8 cellular contexts compared by ENCODE assay signal in the genomic region with DNA sequence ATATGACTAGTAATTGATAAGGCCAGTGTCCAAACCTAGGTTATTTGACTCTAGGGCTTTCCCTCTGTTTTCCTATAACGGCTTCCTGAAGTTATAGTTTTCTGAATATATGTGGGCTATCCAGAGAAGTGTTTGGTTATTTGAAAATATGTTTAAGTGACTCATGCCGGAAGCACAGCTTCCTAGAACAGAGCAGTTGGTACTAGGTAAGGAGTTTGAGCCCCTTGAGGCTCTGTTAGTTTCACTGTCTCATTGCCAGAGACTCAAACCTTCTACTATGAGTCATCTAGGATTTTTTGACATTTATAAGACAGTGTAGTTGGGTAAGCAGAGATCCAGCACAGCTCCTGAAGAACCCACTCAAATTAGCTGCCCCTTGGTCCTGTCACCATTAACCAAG. TPM values are rescaled to one million over a fixed set of nuclear protein-coding genes. Genes with fewer than 3 reads are reported as not detected.
DNase-seq lines count a peak whose midpoint lies in the region; ATAC-seq and TF ChIP-seq lines count a peak whose summit lies in the region.

No MANE protein-coding gene starts in this region.

- H3K27me3 ChIP-seq in PC-3 (ENCODE audit: low read length) = no peaks in the 10 kb centered on the region

- H4K20me1 ChIP-seq in PC-3 (ENCODE audit: low read length) = no peaks in the 10 kb centered on the region

- no TSS peak for BruUV-seq in PC-3 (replicated peaks; lab: Mats Ljungman, UMichigan)

- no peaks in the 10 kb centered on the region for H3K9me2 ChIP-seq in PC-3 (replicated peaks; ENCODE audit: low read length)

- no peak overlapping the region for H3K4me3 ChIP-seq in PC-3 (ENCODE audit: low read length)

- H3K4me2 ChIP-seq in PC-3 (ENCODE audit: low read length) = peak overlapping the region; percentile 11; the same call in 1 of the 2 replicates

- CTCF ChIA-PET in PC-3 (lab: Charles Lee) = no interaction called here

- H3K4me3 Mint-ChIP-seq in HFFc6 (no peak overlapping the region), glutamatergic neuron (ENCODE audit: unreplicated experiment) (no peak overlapping the region)

- H3K79me2 ChIP-seq in PC-3 (ENCODE audit: low read length) = no peaks in the 10 kb centered on the region

- H3K36me3 Mint-ChIP-seq in HFFc6 (ENCODE audit: low read depth) (peaks cover 40% of the 10 kb centered on the region), glutamatergic neuron (ENCODE audit: unreplicated experiment) (no peaks in the 10 kb centered on the region)

- H3K27me3 Mint-ChIP-seq in HFFc6 (ENCODE audit: insufficient read depth) (no peaks in the 10 kb centered on the region), glutamatergic neuron (ENCODE audit: unreplicated experiment) (no peaks in the 10 kb centered on the region)

- POLR2A ChIA-PET in PC-3 (lab: Charles Lee; ENCODE audit: unreplicated experiment) = no interaction called here

- H3K27ac ChIP-seq in PC-3 (ENCODE audit: low read length) = no peak overlapping the region

- H3K9me3 ChIP-seq in PC-3 (ENCODE audit: low read length) = no peaks in the 10 kb centered on the region

- ATAC-seq in GM18511 (IDR thresholded peaks at IDR 0.05; ENCODE audit: unreplicated experiment) (peak; percentile 94), PC-3 (peak; percentile 84), left ventricle myocardium superior (no peak)

- H3K4me1 Mint-ChIP-seq in HFFc6 (ENCODE audit: low read depth) (peaks cover 39% of the 10 kb centered on the region), glutamatergic neuron (ENCODE audit: low read depth, unreplicated experiment) (no peaks in the 10 kb centered on the region)

- H3K9me3 Mint-ChIP-seq in HFFc6 (no peaks in the 10 kb centered on the region), glutamatergic neuron (ENCODE audit: unreplicated experiment) (no peaks in the 10 kb centered on the region)

- H3K27ac Mint-ChIP-seq in HFFc6 (peak overlapping the region; percentile 65), glutamatergic neuron (ENCODE audit: unreplicated experiment) (no peak overlapping the region)

- DNase-seq in HFFc6 (peak; percentile 42), PC-3 (peak; percentile 83), glomerular visceral epithelial cell (ENCODE audit: extremely low spot score) (peak; percentile 54), glutamatergic neuron (no peak), left ventricle myocardium superior (no peak), NCI-H69 (lab: John Stamatoyannopoulos, UW) (no peak), NCI-H1930 (lab: John Stamatoyannopoulos, UW) (no peak)

- peaks cover 20% of the 10 kb centered on the region for H3K4me1 ChIP-seq in PC-3 (ENCODE audit: insufficient read depth, low read length)

- H2AFZ ChIP-seq in PC-3 (ENCODE audit: low read length) = no peak overlapping the region

- H3K9ac ChIP-seq in PC-3 (ENCODE audit: low read length) = no peak overlapping the region

- peaks cover 4% of the 10 kb centered on the region for H3F3A ChIP-seq in PC-3 (ENCODE audit: low read length, unreplicated experiment)

- intact Hi-C loops in PC-3 (cut with micrococcal nuclease) (no loop called here), left ventricle myocardium superior (cut with micrococcal nuclease) (no loop called here)

- no peaks in the 10 kb centered on the region for H3K36me3 ChIP-seq in PC-3 (ENCODE audit: low read depth, low read length)

- TF ChIP-seq CTCF in HFFc6 (IDR thresholded peaks at IDR 0.05) (no peak), PC-3 (conservative IDR thresholded peaks at IDR 0.05; ENCODE audit: low read depth, low read length) (no peak), glutamatergic neuron (IDR thresholded peaks at IDR 0.05; ENCODE audit: partially characterized antibody, unreplicated experiment) (no peak)

RNA-seq across cellular contexts. Expression of gene LEPR, which starts 27.1 kb away (rescaled TPM):
- total RNA-seq in HFFc6 (2021; fragmentation: NEBNext Ultra II Directional; extraction: Animal tissue kit (Norgen Biotek cat#: 25700)) = 10 to 100 TPM; 13.5 to 24.8 (median 15.4) TPM
- total RNA-seq in PC-3 (2014; rRNA removed) = 0.46 TPM in 1 of 2 replicates, not detected in the other
- 6.8 TPM for total RNA-seq in glutamatergic neuron (ENCODE audit: unreplicated experiment)
- 4.4 TPM for total RNA-seq in left ventricle myocardium superior

RNA-seq across cellular contexts. Expression of gene LEPROT, which starts 27.1 kb away (rescaled TPM):
- total RNA-seq in HFFc6 (2021; fragmentation: NEBNext Ultra II Directional; extraction: Animal tissue kit (Norgen Biotek cat#: 25700)) = 100 to 1,000 TPM; 100 to 124 (median 108) TPM
- total RNA-seq in PC-3 (2014; rRNA removed) = 16.9 and 18.4 TPM in 2 replicates
- total RNA-seq in glutamatergic neuron (ENCODE audit: unreplicated experiment) = 56.0 TPM
- 49.0 TPM for total RNA-seq in left ventricle myocardium superior

Comparison
In these comparisons a context has a peak if more than half of its experiments do, and no peak if none do; other contexts are left out.
1. DNase-seq: peak in HFFc6 (single experiment), PC-3 (single experiment) and glomerular visceral epithelial cell (single experiment); none in glutamatergic neuron (single experiment), left ventricle myocardium superior (single experiment), NCI-H69 (single experiment) and NCI-H1930 (0 of 2).